11 cellular contexts compared by ENCODE assay signal in the genomic region with DNA sequence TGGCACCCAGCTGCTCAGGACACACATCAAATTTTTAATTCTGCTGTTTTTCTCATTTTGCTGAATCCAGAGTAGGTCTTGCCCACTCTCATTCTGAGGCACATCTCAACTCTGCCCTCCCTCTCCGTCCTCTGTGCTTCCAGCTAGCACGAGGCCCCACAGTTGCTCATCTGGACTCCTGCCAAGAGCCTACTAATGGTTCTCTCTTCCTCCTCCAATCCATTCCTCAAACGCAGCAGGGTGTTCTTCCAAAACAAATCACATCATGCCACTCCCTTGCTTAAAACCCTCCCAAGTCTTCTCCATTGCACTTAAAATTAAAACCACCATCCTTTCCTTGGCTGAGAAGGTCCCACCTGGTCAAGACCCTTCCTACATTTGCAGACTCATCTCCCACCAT.
A peak's percentile ranks its signal among the peaks of the same experiment; 100 is the strongest.
DNase-seq lines count a peak whose midpoint lies in the region; ATAC-seq and TF ChIP-seq lines count a peak whose summit lies in the region.
"Had no signal": no experiment of that assay in that cellular context is flagged by ENCODE, and none has a peak within 500 bp of the region (broad histone marks: within the 10 kb centered on the region; RNA-seq: fewer than 3 reads in every experiment).

No MANE protein-coding gene starts in this region.

- ATAC-seq in HG02870 (IDR thresholded peaks at IDR 0.05; ENCODE audit: unreplicated experiment) (no peak), GM19467 (IDR thresholded peaks at IDR 0.05; ENCODE audit: unreplicated experiment) (no peak)
- ATAC-seq: GM12878 had no signal

- no peak overlapping the region for H3K4me3 ChIP-seq in choroid plexus epithelial cell (ENCODE audit: low read depth, low read length)
- H3K4me3 ChIP-seq in HAP-1 = no peak overlapping the region
- H3K4me3 ChIP-seq: GM12878 had no signal

- H3K9me3 ChIP-seq in HAP-1 = no peaks in the 10 kb centered on the region

- H3K4me1 ChIP-seq in HAP-1 = no peaks in the 10 kb centered on the region

- H3K27me3 ChIP-seq in HAP-1 (ENCODE audit: low read depth) = no peaks in the 10 kb centered on the region

- no peak for TF ChIP-seq CTCF in choroid plexus epithelial cell (conservative IDR thresholded peaks at IDR 0.05; ENCODE audit: low read depth, low read length)

- DNase-seq in EL = peak; percentile 41
- peak; percentile 51 for DNase-seq in NCI-H1105 treated with DMSO at 0.1 percent for 48 hours (lab: John Stamatoyannopoulos, UW)
- peak; percentile 73 for DNase-seq in choroid plexus epithelial cell (ENCODE audit: low read depth)
- DNase-seq in pons (ENCODE audit: low spot score) = peak; percentile 42
- DNase-seq in NCI-H526 (lab: John Stamatoyannopoulos, UW) = no peak
- DNase-seq in HAP-1 (ENCODE audit: low spot score in 2 of 2) = no peak
- DNase-seq: effector memory CD4-positive, alpha-beta T cell; stimulated activated CD4-positive, alpha-beta T cell treated with anti-CD3 and anti-CD28 coated beads, Interleukin-2, amount 100 ng/mL, for 48 hours had no signal

- in situ Hi-C loops in HAP-1 (cut with MboI; ENCODE audit: low sequenced_read_pairs) = loop anchor here (25.0 kb wide), 1 partner anchor 481 kb away; no protein-coding TSS in a partner anchor

- no peaks in the 10 kb centered on the region for H3K36me3 ChIP-seq in HAP-1 (replicated peaks)

Comparison
In these comparisons a context has a peak if more than half of its experiments do, and no peak if none do; other contexts are left out.
1. DNase-seq: peak in EL (single experiment), NCI-H1105 treated with DMSO at 0.1 percent for 48 hours (single experiment), choroid plexus epithelial cell (single experiment) and pons (single experiment); none in NCI-H526 (0 of 2) and HAP-1 (0 of 2).